Comparison of ENCODE assay signal across 1 cellular context in genomic region chr1:112674440-112674985, GRCh38.
TF ChIP-seq lines count a peak whose summit lies in the region.

Gene MOV10 (plus strand): TSS chr1:112674659. CDS start chr1:112674913, 254 bp downstream.

TF ChIP-seq in H1, 55 proteins besides CTCF, POLR2A, EP300 and RAD21 (continued from another document):
- TF ChIP-seq JUN (IDR thresholded peaks at IDR 0.05; ENCODE audit: low read depth, low read length): no peak
- peak; percentile 58 for TF ChIP-seq PHF8 (conservative IDR thresholded peaks at IDR 0.05; ENCODE audit: low read depth, low read length)
- peak; percentile 9 for TF ChIP-seq SIRT6 (IDR thresholded peaks at IDR 0.05; ENCODE audit: low read length)
- TF ChIP-seq SIN3A (conservative IDR thresholded peaks at IDR 0.05 in 1 of 2, IDR thresholded peaks at IDR 0.05 in 1 of 2; ENCODE audit: low read depth in 1 of 2, low read length in 2 of 2): peak in 1 of 2 experiments; percentile 32; a peak in 2 of 4 replicates
- TF ChIP-seq ASH2L (IDR thresholded peaks at IDR 0.05; ENCODE audit: low read length): peak; percentile 94
- peak; percentile 83 for TF ChIP-seq TBP (IDR thresholded peaks at IDR 0.05; ENCODE audit: low read depth, low read length)
- TF ChIP-seq MAFK (IDR thresholded peaks at IDR 0.05; ENCODE audit: low read depth, low read length): no peak
- TF ChIP-seq RBBP5 (IDR thresholded peaks at IDR 0.05; ENCODE audit: borderline replicate concordance, low read depth, low read length): peak; percentile 88
- 0 out of 2 replicates have a peak, but pooled peaks have one; percentile 22 for TF ChIP-seq BACH1 (IDR thresholded peaks at IDR 0.05; ENCODE audit: low read length)
- 0 out of 2 replicates have a peak, but pooled peaks have one; percentile 29 for TF ChIP-seq MAX (IDR thresholded peaks at IDR 0.05)
